In the genomic region with DNA sequence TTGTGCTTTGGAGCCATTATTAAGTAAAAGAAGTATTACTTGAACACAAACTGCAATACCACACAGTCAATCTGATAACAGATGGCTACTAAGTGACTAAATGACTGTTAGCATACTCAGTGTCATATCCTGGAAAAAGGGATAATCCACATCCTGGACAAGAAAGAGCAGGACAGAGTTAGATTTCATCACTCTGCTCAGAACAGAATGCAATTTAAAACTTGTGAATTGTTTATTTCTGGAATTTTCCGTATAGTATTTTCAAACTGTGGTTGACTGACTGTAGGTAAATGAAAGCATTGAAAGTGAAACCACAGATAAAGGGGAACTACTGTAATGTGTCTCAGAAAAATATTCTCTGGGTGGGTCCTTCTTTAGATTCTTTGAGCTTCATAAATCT, we compare ENCODE assay signal across 14 cellular contexts.
DNase-seq lines count a peak whose midpoint lies in the region; ATAC-seq and TF ChIP-seq lines count a peak whose summit lies in the region.
"Had no signal": no experiment of that assay in that cellular context is flagged by ENCODE, and none has a peak within 500 bp of the region (broad histone marks: within the 10 kb centered on the region; RNA-seq: fewer than 3 reads in every experiment).

No MANE protein-coding gene starts in this region.

- H3K4me3 Mint-ChIP-seq in HFFc6: no peak overlapping the region

- no peaks in the 10 kb centered on the region for H3K9me3 ChIP-seq in SK-N-SH

- no peak overlapping the region for H2AFZ ChIP-seq in SK-N-SH (ENCODE audit: low read depth)

- H3K4me2 ChIP-seq in SK-N-SH: no peak overlapping the region

- H3K79me2 ChIP-seq in SK-N-SH (ENCODE audit: insufficient read depth): no peaks in the 10 kb centered on the region

- 45% methylated on average over 1 of the region's 1 CpG for WGBS in SK-N-SH (ENCODE audit: low lambda C conversion rate)

- H3K4me1 ChIP-seq in SK-N-SH (ENCODE audit: control insufficient read depth in 1 of 2, insufficient read depth in 2 of 2, low read depth in 1 of 2, low read length in 1 of 2): no peaks in the 10 kb centered on the region
- H3K4me1 ChIP-seq: esophagus muscularis mucosa had no signal

- peaks cover 2% of the 10 kb centered on the region for H3K27me3 Mint-ChIP-seq in HFFc6 (ENCODE audit: insufficient read depth)

- H3K36me3 ChIP-seq in H7 (replicated peaks; ENCODE audit: control insufficient read depth, insufficient read depth, low read length): no peaks in the 10 kb centered on the region
- no peaks in the 10 kb centered on the region for H3K36me3 ChIP-seq in SK-N-SH (replicated peaks in 1 of 2; ENCODE audit: control insufficient read depth in 1 of 2, insufficient read depth in 2 of 2, low read length in 1 of 2)
- H3K36me3 ChIP-seq: esophagus muscularis mucosa had no signal

- CTCF ChIA-PET in SK-N-SH (lab: Yijun Ruan, JAX): no interaction called here

- no peak for TF ChIP-seq EP300 in SK-N-SH (IDR thresholded peaks at IDR 0.05; ENCODE audit: borderline replicate concordance in 1 of 2, low read depth in 1 of 2, low read length in 1 of 2)

- H3K27ac Mint-ChIP-seq in HFFc6: no peak overlapping the region

- no peaks in the 10 kb centered on the region for H3K4me1 Mint-ChIP-seq in HFFc6 (ENCODE audit: low read depth)

- H3K4me3 ChIP-seq in H7 (ENCODE audit: insufficient read depth, low read depth, low read length) (no peak overlapping the region), SK-N-SH (ENCODE audit: low read depth in 2 of 2, low read length in 1 of 2) (no peak overlapping the region)
- H3K4me3 ChIP-seq: esophagus muscularis mucosa had no signal

- TF ChIP-seq CTCF in HFFc6 (IDR thresholded peaks at IDR 0.05) (no peak), SK-N-SH (IDR thresholded peaks at IDR 0.05) (no peak)

- H3K9ac ChIP-seq in SK-N-SH: no peak overlapping the region

- TF ChIP-seq RAD21 in SK-N-SH (IDR thresholded peaks at IDR 0.05; ENCODE audit: low read length): no peak

- no peaks in the 10 kb centered on the region for H3K9me2 ChIP-seq in SK-N-SH

- H4K20me1 ChIP-seq in SK-N-SH (ENCODE audit: insufficient read depth): no peaks in the 10 kb centered on the region

- H3F3A ChIP-seq in SK-N-SH (replicated peaks; ENCODE audit: insufficient read depth): no peaks in the 10 kb centered on the region

- DNase-seq in NAMALWA (ENCODE audit: low spot score): peak; percentile 61
- DNase-seq in H7: no peak
- no peak for DNase-seq in HFFc6
- no peak for DNase-seq in SK-N-SH
- DNase-seq in epidermal melanocyte (ENCODE audit: insufficient read length, low spot score): no peak
- DNase-seq: activated CD8-positive, alpha-beta memory T cell treated with anti-CD3 and anti-CD28 coated beads, Interleukin-2, amount 50 U/mL, for 4 hours; kidney glomerular epithelial cell; NCI-H226; stimulated activated CD4-positive, alpha-beta T cell treated with anti-CD3 and anti-CD28 coated beads, Interleukin-4, amount 100 ng/mL, for 1 hour had no signal

- ATAC-seq in GM18511 (IDR thresholded peaks at IDR 0.05; ENCODE audit: unreplicated experiment) (peak; percentile 94), GM21381 (IDR thresholded peaks at IDR 0.05; ENCODE audit: unreplicated experiment) (peak; percentile 90), HG03045 (IDR thresholded peaks at IDR 0.05; ENCODE audit: unreplicated experiment) (peak; percentile 92)

- POLR2A ChIA-PET in SK-N-SH (lab: Yijun Ruan, JAX): no interaction called here

- H3K27ac ChIP-seq in SK-N-SH (ENCODE audit: low read depth in 2 of 2, low read length in 1 of 2): no peak overlapping the region
- H3K27ac ChIP-seq: C4-2B, esophagus muscularis mucosa had no signal

- H3K36me3 Mint-ChIP-seq in HFFc6 (ENCODE audit: low read depth): peaks cover 8% of the 10 kb centered on the region

- peaks cover 6% of the 10 kb centered on the region for H3K9me3 Mint-ChIP-seq in HFFc6

- H3K27me3 ChIP-seq in H7 (ENCODE audit: control insufficient read depth, insufficient read depth, low read length) (no peaks in the 10 kb centered on the region), SK-N-SH (ENCODE audit: insufficient read depth) (no peaks in the 10 kb centered on the region)
- H3K27me3 ChIP-seq: esophagus muscularis mucosa had no signal

TF ChIP-seq in SK-N-SH, 30 proteins besides CTCF, POLR2A, EP300 and RAD21:
- no peak for TF ChIP-seq ELF1 (IDR thresholded peaks at IDR 0.05)
- no peak for TF ChIP-seq RXRA (IDR thresholded peaks at IDR 0.05; ENCODE audit: borderline replicate concordance, low read depth)
- no peak for TF ChIP-seq NRF1 (IDR thresholded peaks at IDR 0.05; ENCODE audit: low read depth, low read length)
- TF ChIP-seq FOXJ3 (CRISPR knock-in tag; IDR thresholded peaks at IDR 0.05): no peak
- no peak for TF ChIP-seq FOSL2 (IDR thresholded peaks at IDR 0.05; ENCODE audit: borderline replicate concordance, low read depth)
- TF ChIP-seq NFIC (IDR thresholded peaks at IDR 0.05; ENCODE audit: borderline replicate concordance): no peak
- TF ChIP-seq RCOR1 (IDR thresholded peaks at IDR 0.05; ENCODE audit: low read length): no peak
- no peak for TF ChIP-seq TAF1 (IDR thresholded peaks at IDR 0.05; ENCODE audit: borderline replicate concordance, low read depth, low read length)
TF ChIP-seq in SK-N-SH: peak in this region for 0.
